In genomic region chr20:10637062-10637559, GRCh38 we compare ENCODE assay signal across 9 cellular contexts. TPM values are rescaled to one million over a fixed set of nuclear protein-coding genes. Genes with fewer than 3 reads are reported as not detected.
DNase-seq lines count a peak whose midpoint lies in the region; ATAC-seq and TF ChIP-seq lines count a peak whose summit lies in the region.
"Had no signal": no experiment of that assay in that cellular context is flagged by ENCODE, and none has a peak within 500 bp of the region (broad histone marks: within the 10 kb centered on the region; RNA-seq: fewer than 3 reads in every experiment).

No MANE protein-coding gene starts in this region.

- WGBS in heart right ventricle, 2 donors, result 56 to 72% methylated on average over 8 of the region's 8 CpGs
- 39 to 56% (median 52%) methylated on average over 8 of the region's 8 CpGs for WGBS in ovary, 3 donors

- H3K9me3 ChIP-seq in heart right ventricle, result no peaks in the 10 kb centered on the region
- no peaks in the 10 kb centered on the region for H3K9me3 ChIP-seq in ovary
- H3K9me3 ChIP-seq: SJSA1 had no signal

- H3K4me3 ChIP-seq in AG10803 (ENCODE audit: low read length), result no peak overlapping the region
- H3K4me3 ChIP-seq in brain microvascular endothelial cell (ENCODE audit: low read depth, low read length), result no peak overlapping the region
- no peak overlapping the region for H3K4me3 ChIP-seq in heart right ventricle
- H3K4me3 ChIP-seq in ovary, result no peak overlapping the region
- H3K4me3 ChIP-seq: SJSA1 had no signal

- in situ Hi-C loops in brain microvascular endothelial cell (cut with HindIII; ENCODE audit: low pct_ligation_motif_present, low sequenced_read_pairs), result no loop called here

- H3K4me1 ChIP-seq in heart right ventricle (peaks cover 13 to 89% (median 63%) of the 10 kb centered on the region in 9 donors), ovary (ENCODE audit: insufficient read depth) (peaks cover 19% of the 10 kb centered on the region)

- no peak for TF ChIP-seq CTCF in AG10803 (conservative IDR thresholded peaks at IDR 0.05; ENCODE audit: low read length)
- no peak for TF ChIP-seq CTCF in brain microvascular endothelial cell (IDR thresholded peaks at IDR 0.05; ENCODE audit: low read depth, low read length, missing control alignments)
- TF ChIP-seq CTCF in heart right ventricle (IDR thresholded peaks at IDR 0.05), result no peak
- TF ChIP-seq CTCF in ovary (IDR thresholded peaks at IDR 0.05), result no peak

- H3K27me3 ChIP-seq in brain microvascular endothelial cell (replicated peaks), result no peaks in the 10 kb centered on the region
- H3K27me3 ChIP-seq in heart right ventricle, result no peaks in the 10 kb centered on the region
- H3K27me3 ChIP-seq in ovary, result no peaks in the 10 kb centered on the region
- H3K27me3 ChIP-seq: SJSA1 had no signal

- no peak for TF ChIP-seq POLR2A in ovary (IDR thresholded peaks at IDR 0.05)

- peaks cover 36% of the 10 kb centered on the region for H3K36me3 ChIP-seq in brain microvascular endothelial cell (replicated peaks)
- H3K36me3 ChIP-seq in heart right ventricle, result peaks cover 0 to 54% (median 33%) of the 10 kb centered on the region in 9 donors
- no peaks in the 10 kb centered on the region for H3K36me3 ChIP-seq in ovary

- TF ChIP-seq EP300 in ovary (IDR thresholded peaks at IDR 0.05), result no peak

- DNase-seq in AG10803 (ENCODE audit: low read depth) (peak; percentile 65), brain microvascular endothelial cell (peak; percentile 74), heart right ventricle (no peak), ovary (peak in 4 of 5 donors; percentile 42 to 63 (median 50)), DMS 273 treated with DMSO at 0.1 percent for 48 hours (lab: John Stamatoyannopoulos, UW) (no peak), iPS-NIHi11 (ENCODE audit: low spot score) (no peak)
- no peak for DNase-seq in stimulated activated CD4-positive, alpha-beta T cell treated with anti-CD3 and anti-CD28 coated beads, Interleukin-4, amount 100 ng/mL, for 4 hours

- H3K27ac ChIP-seq in brain microvascular endothelial cell (peak overlapping the region; percentile 71), heart right ventricle (peak overlapping the region; percentile 3 to 78 (median 66)), ovary (peak overlapping the region in 1 of 2 donors; percentile 25)
- H3K27ac ChIP-seq: SJSA1 had no signal

- intact Hi-C loops in heart right ventricle (cut with DNase I), result loop anchor here in 1 of 10 donors (10.0 kb wide), 1 partner anchor 72 kb away; no protein-coding TSS in a partner anchor
- intact Hi-C loops in ovary (cut with DNase I), result loop anchor here in 1 of 4 donors (5.0 kb wide), 1 partner anchor 70 kb away; no protein-coding TSS in a partner anchor

- peak in 7 of 8 donors; percentile 13 to 61 (median 29) for ATAC-seq in heart right ventricle
- no peak for ATAC-seq in HG03378 (IDR thresholded peaks at IDR 0.05; ENCODE audit: unreplicated experiment)

RNA-seq across cellular contexts. Expression of gene JAG1, which starts 36.7 kb away (rescaled TPM):
- total RNA-seq in heart right ventricle (10 to 100 TPM; 23.0 to 38.2 (median 27.5) TPM), ovary (10 to 100 TPM; 27.1 to 69.7 (median 41.0) TPM)
- polyA plus RNA-seq in heart right ventricle (10 to 100 TPM; 11.1 to 17.9 TPM), ovary (10 to 100 TPM; 37.5 to 60.5 TPM)

Comparison
In these comparisons a context has a peak if more than half of its experiments do, and no peak if none do; other contexts are left out.
1. DNase-seq: peak in AG10803 (single experiment), brain microvascular endothelial cell (single experiment) and ovary (4 of 5); none in heart right ventricle (0 of 2), DMS 273 treated with DMSO at 0.1 percent for 48 hours (single experiment), iPS-NIHi11 (single experiment) and stimulated activated CD4-positive, alpha-beta T cell treated with anti-CD3 and anti-CD28 coated beads, Interleukin-4, amount 100 ng/mL, for 4 hours (0 of 2).